Comparison of ENCODE assay signal across 8 cellular contexts in genomic region chr7:140059288-140060242, GRCh38. TPM values are rescaled to one million over a fixed set of nuclear protein-coding genes. Genes with fewer than 3 reads are reported as not detected.
DNase-seq lines count a peak whose midpoint lies in the region; FAIRE-seq and TF ChIP-seq lines count a peak whose summit lies in the region.

No MANE protein-coding gene starts in this region.

- FAIRE-seq in keratinocyte (lab: Jason Lieb, UNC): no peak

- H3K9me3 Mint-ChIP-seq in endodermal cell: peaks cover 2% of the 10 kb centered on the region

- DNase-seq in COR-L47 (lab: John Stamatoyannopoulos, UW): peak; percentile 15
- DNase-seq in NCI-H774 (lab: John Stamatoyannopoulos, UW): peak; percentile 32
- DNase-seq in activated naive CD4-positive, alpha-beta T cell treated with Interleukin-2 at 50 U/mL for 16 hours: peak; percentile 56
- DNase-seq in keratinocyte (ENCODE audit: low read depth, low spot score): peak; percentile 70
- DNase-seq in stimulated activated CD8-positive, alpha-beta memory T cell treated with anti-CD3 and anti-CD28 coated beads, Interleukin-12 subunit alpha, Interleukin-12 subunit beta, amount 100 ng/mL, for 1 hour (ENCODE audit: low read depth): peak; percentile 52
- DNase-seq in HAP-1 (ENCODE audit: low spot score in 2 of 2): no peak
- DNase-seq in endodermal cell: no peak
- DNase-seq in occipital lobe (lab: John Stamatoyannopoulos, UW): no peak

- 93 to 97% methylated on average over 6 to 11 of the region's 11 CpGs for WGBS in endodermal cell (ENCODE audit: insufficient coverage in 1 of 2, insufficient read length in 1 of 2), 2 experiments

- H3K9me3 ChIP-seq in keratinocyte (ENCODE audit: control insufficient read depth, low read depth, low read length): no peaks in the 10 kb centered on the region
- no peaks in the 10 kb centered on the region for H3K9me3 ChIP-seq in HAP-1
- H3K9me3 ChIP-seq in endodermal cell (ENCODE audit: control insufficient read depth, low read length): no peaks in the 10 kb centered on the region

- peaks cover 30% of the 10 kb centered on the region for H3K27me3 Mint-ChIP-seq in endodermal cell (ENCODE audit: insufficient read depth)

- H3K27me3 ChIP-seq in keratinocyte (ENCODE audit: control insufficient read depth, extremely low read depth, insufficient read depth, low read length) (no peaks in the 10 kb centered on the region), HAP-1 (ENCODE audit: low read depth) (no peaks in the 10 kb centered on the region), endodermal cell (ENCODE audit: control insufficient read depth, insufficient read depth, low read length, poor library complexity, severe bottlenecking) (peaks cover 27% of the 10 kb centered on the region)

- H3K9me1 ChIP-seq in keratinocyte (ENCODE audit: control insufficient read depth, extremely low read depth, insufficient read depth, low read length): no peaks in the 10 kb centered on the region

- in situ Hi-C loops in HAP-1 (cut with MboI; ENCODE audit: low sequenced_read_pairs): no loop called here

- peaks cover 49% of the 10 kb centered on the region for H3K79me2 ChIP-seq in keratinocyte (ENCODE audit: control insufficient read depth, insufficient read depth, low read length)

- H3K36me3 Mint-ChIP-seq in endodermal cell (ENCODE audit: low read depth): no peaks in the 10 kb centered on the region

- H3K27ac ChIP-seq in keratinocyte (ENCODE audit: control insufficient read depth, insufficient read depth, low read length) (peak overlapping the region; percentile 77), endodermal cell (ENCODE audit: low read depth, low read length) (no peak overlapping the region)

- H3K4me3 ChIP-seq in keratinocyte (ENCODE audit: control insufficient read depth in 2 of 3, extremely low read depth in 1 of 3, insufficient read depth in 2 of 3, low read depth in 1 of 3, low read length in 3 of 3) (peak overlapping the region in 2 of 3 experiments; percentile 51 to 70), HAP-1 (no peak overlapping the region), endodermal cell (ENCODE audit: low read length) (no peak overlapping the region)

- H3K9ac ChIP-seq in keratinocyte (ENCODE audit: control insufficient read depth, extremely low read depth, insufficient read depth, low read length): peak overlapping the region; percentile 57
- H3K9ac ChIP-seq in endodermal cell (ENCODE audit: extremely low read depth, low read length, poor library complexity, severe bottlenecking): no peak overlapping the region

- H3K4me1 ChIP-seq in keratinocyte (ENCODE audit: control insufficient read depth, extremely low read depth, insufficient read depth, low read length) (peaks cover 37% of the 10 kb centered on the region), HAP-1 (no peaks in the 10 kb centered on the region), endodermal cell (ENCODE audit: control insufficient read depth, insufficient read depth, low read length) (no peaks in the 10 kb centered on the region)

- H3K4me3 Mint-ChIP-seq in endodermal cell: no peak overlapping the region

- dilution Hi-C loops in keratinocyte (cut with MboI; ENCODE audit: extremely low pct_ligation_motif_present, low sequenced_read_pairs): no loop called here

- H3K36me3 ChIP-seq in keratinocyte (ENCODE audit: control insufficient read depth in 2 of 2, extremely low read depth in 1 of 2, insufficient read depth in 2 of 2, low read length in 2 of 2) (peaks cover 3 to 8% of the 10 kb centered on the region in 2 experiments), HAP-1 (replicated peaks) (no peaks in the 10 kb centered on the region), endodermal cell (ENCODE audit: control insufficient read depth, insufficient read depth, low read length) (no peaks in the 10 kb centered on the region)

- H3K4me2 ChIP-seq in keratinocyte (ENCODE audit: control insufficient read depth, extremely low read depth, insufficient read depth, low read depth, low read length): peak overlapping the region; percentile 85

- no peak for TF ChIP-seq CTCF in keratinocyte (optimal IDR thresholded peaks at IDR 0.05 in 1 of 3, IDR thresholded peaks at IDR 0.05 in 1 of 3, conservative IDR thresholded peaks at IDR 0.05 in 1 of 3; ENCODE audit: extremely low read depth in 1 of 3, insufficient read depth in 2 of 3, low read length in 3 of 3)
- no peak for TF ChIP-seq CTCF in endodermal cell (conservative IDR thresholded peaks at IDR 0.05)

- no peaks in the 10 kb centered on the region for H3K4me1 Mint-ChIP-seq in endodermal cell

- H2AFZ ChIP-seq in keratinocyte (ENCODE audit: control insufficient read depth, low read length): no peak overlapping the region

- peaks cover 4% of the 10 kb centered on the region for H4K20me1 ChIP-seq in keratinocyte (ENCODE audit: control insufficient read depth, extremely low read depth, insufficient read depth, low read length)

- H3K27ac Mint-ChIP-seq in endodermal cell: no peak overlapping the region

RNA-seq across cellular contexts. Expression of gene PARP12, which starts 3.2 kb away (rescaled TPM):
- 66.0 to 73.3 TPM (median 70.5 TPM) in 3 replicates for polyA plus RNA-seq in keratinocyte
- 12.2 TPM for polyA plus RNA-seq in keratinocyte (2011; ENCODE audit: low read depth)
- polyA plus RNA-seq in keratinocyte (2011; cell fraction: cytosol; rRNA removed): 46.7 and 47.7 TPM in 2 replicates
- polyA plus RNA-seq in keratinocyte (2011; cell fraction: nucleus; rRNA removed): 108 TPM in 2 replicates
- polyA plus RNA-seq in keratinocyte (2012; ENCODE audit: low replicate concordance): 12.4 and 37.3 TPM in 2 replicates
- polyA minus RNA-seq in keratinocyte: 66.0 to 84.1 TPM (median 83.5 TPM) in 3 replicates
- polyA minus RNA-seq in keratinocyte (2011; cell fraction: cytosol; rRNA and poly(A)+ RNA removed): 52.9 TPM
- polyA minus RNA-seq in keratinocyte (2011; cell fraction: nucleus; rRNA and poly(A)+ RNA removed): 45.1 and 57.9 TPM in 2 replicates
- total RNA-seq in endodermal cell (10 to 100 TPM in 1 of 2 donors, 1 to 10 TPM in 1; 9.4 to 10.4 TPM), occipital lobe (3.0 TPM)
- polyA plus RNA-seq in endodermal cell (2013, experiment 1 of 2): 1.00 TPM
- 0.75 TPM for polyA plus RNA-seq in endodermal cell (2013, experiment 2 of 2)

Comparison
In these comparisons a context has a peak if more than half of its experiments do, and no peak if none do; other contexts are left out.
1. DNase-seq: peak in COR-L47 (single experiment), NCI-H774 (single experiment), activated naive CD4-positive, alpha-beta T cell treated with Interleukin-2 at 50 U/mL for 16 hours (single experiment), keratinocyte (single experiment) and stimulated activated CD8-positive, alpha-beta memory T cell treated with anti-CD3 and anti-CD28 coated beads, Interleukin-12 subunit alpha, Interleukin-12 subunit beta, amount 100 ng/mL, for 1 hour (single experiment); none in HAP-1 (0 of 2), endodermal cell (single experiment) and occipital lobe (single experiment).
2. H3K4me3 ChIP-seq: peak in keratinocyte (2 of 3); none in HAP-1 (single experiment) and endodermal cell (single experiment).